In the genomic region with DNA sequence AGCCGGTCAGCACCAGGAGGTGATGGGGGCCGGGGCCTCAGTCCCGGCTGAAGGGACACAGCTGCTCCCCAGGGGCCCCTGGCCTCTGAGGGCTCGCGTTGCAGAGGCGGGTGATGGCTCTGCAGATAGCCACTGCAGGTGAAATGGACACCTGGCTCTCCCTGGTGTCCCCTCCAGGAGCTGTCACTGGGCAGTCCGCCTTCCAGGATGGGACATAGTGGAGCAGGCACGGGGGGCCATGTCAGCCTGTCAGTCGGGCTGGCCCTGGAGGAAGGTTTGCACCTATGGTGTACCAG, we compare ENCODE assay signal across 23 cellular contexts.
"Had no signal": no experiment of that assay in that cellular context is flagged by ENCODE, and none has a peak within 500 bp of the region (broad histone marks: within the 10 kb centered on the region; RNA-seq: fewer than 3 reads in every experiment).

No MANE protein-coding gene starts in this region.

- H3K36me3 ChIP-seq: left ventricle myocardium inferior, sigmoid colon, vagina had no signal

- ATAC-seq: activated CD4-positive, CD25-positive, alpha-beta regulatory T cell treated with anti-CD3 and anti-CD28 coated beads, Interleukin-2, amount 50 U/mL, for 24 hours; activated CD8-positive, alpha-beta memory T cell treated with anti-CD3 and anti-CD28 coated beads, Interleukin-2, amount 10 ng/mL, durations not matched to agents 7 days and 5 days; activated CD8-positive, alpha-beta T cell treated with anti-CD3 and anti-CD28 coated beads for 36 hours; activated naive CD8-positive, alpha-beta T cell treated with anti-CD3 and anti-CD28 coated beads, Interleukin-2, amount 50 U/mL, for 24 hours had no signal

- H3K4me2 ChIP-seq: smooth muscle cell had no signal

- H3K27me3 ChIP-seq: testis, vagina had no signal

- H3K9me3 ChIP-seq: left ventricle myocardium inferior, sigmoid colon, testis, vagina had no signal

- H3K27ac ChIP-seq: left ventricle myocardium inferior, sigmoid colon, testis, vagina, VCaP had no signal

- DNase-seq: activated CD4-positive, alpha-beta T cell treated with anti-CD3 and anti-CD28 coated beads, Interleukin-2, amount 10 ng/mL, durations not matched to agents 7 days and 5 days; activated CD8-positive, alpha-beta memory T cell treated with anti-CD3 and anti-CD28 coated beads, Interleukin-2, amount 10 ng/mL, durations not matched to agents 7 days and 5 days; activated CD8-positive, alpha-beta T cell treated with anti-CD3 and anti-CD28 coated beads for 36 hours; activated effector memory CD4-positive, alpha-beta T cell treated with anti-CD3 and anti-CD28 coated beads, Interleukin-2, amount 50 U/mL, for 16 hours; activated naive CD4-positive, alpha-beta T cell treated with anti-CD3 and anti-CD28 coated beads, Interleukin-2, amount 50 U/mL, for 16 hours; activated naive CD8-positive, alpha-beta T cell treated with anti-CD3 and anti-CD28 coated beads, Interleukin-2, amount 50 U/mL, for 24 hours; activated T-cell treated with anti-CD3 and anti-CD28 coated beads for 4 hours; effector CD4-positive, alpha-beta T cell; erythroblast; foreskin fibroblast; immature natural killer cell; kidney glomerular epithelial cell; left ventricle myocardium inferior; occipital lobe; sigmoid colon; stimulated activated CD4-positive, alpha-beta T cell treated with anti-CD3 and anti-CD28 coated beads, Interleukin-15, amount 100 ng/mL, for 24 hours; stimulated activated CD8-positive, alpha-beta memory T cell treated with anti-CD3 and anti-CD28 coated beads, Interleukin-4, amount 100 ng/mL, for 48 hours; stimulated activated naive CD4-positive, alpha-beta T cell; testis had no signal

- H3K4me3 ChIP-seq: left ventricle myocardium inferior, sigmoid colon, smooth muscle cell, testis, vagina had no signal
